Comparison of ENCODE assay signal across 35 cellular contexts in the genomic region with DNA sequence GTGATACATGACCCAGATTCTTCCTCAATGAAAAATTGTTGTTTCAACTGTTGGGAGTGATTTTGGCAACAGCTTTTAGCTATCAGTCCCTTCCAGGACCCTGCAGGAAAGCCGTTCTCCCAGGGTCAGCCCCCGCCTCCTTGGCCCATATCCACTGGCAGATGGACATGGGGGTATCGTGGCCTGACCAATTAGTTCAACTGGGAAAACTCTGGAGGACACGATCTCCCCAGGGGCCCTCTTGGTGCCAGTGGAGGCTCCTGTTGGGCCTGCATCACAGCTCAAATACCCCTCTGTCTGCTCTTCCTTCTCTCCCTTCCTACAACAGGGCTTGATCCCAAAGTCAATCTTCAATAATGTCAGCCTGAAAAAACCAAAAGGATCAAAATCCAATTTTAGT.
DNase-seq lines count a peak whose midpoint lies in the region; ATAC-seq and TF ChIP-seq lines count a peak whose summit lies in the region.
"Had no signal": no experiment of that assay in that cellular context is flagged by ENCODE, and none has a peak within 500 bp of the region (broad histone marks: within the 10 kb centered on the region; RNA-seq: fewer than 3 reads in every experiment).

No MANE protein-coding gene starts in this region.

- peaks cover 0 to 25% (median 16%) of the 10 kb centered on the region in 4 donors for H3K4me1 ChIP-seq in esophagus muscularis mucosa
- H3K4me1 ChIP-seq in sigmoid colon: peaks cover 0 to 11% (median 5%) of the 10 kb centered on the region in 4 donors
- H3K4me1 ChIP-seq: A549; BE2C; BLaER1; BLaER1 treated with 17β-estradiol and CSF1 and Interleukin-3, amounts not matched to agents 10 nM and 100 nM; Caco-2 had no signal

- DNase-seq in esophagus muscularis mucosa (ENCODE audit: extremely low spot score) (peak; percentile 77), osteocyte (ENCODE audit: extremely low spot score, unreplicated experiment) (peak; percentile 76), posterior vena cava (ENCODE audit: low spot score) (peak; percentile 28), sigmoid colon (peak; percentile 38), SK-N-DZ (ENCODE audit: low spot score) (no peak), HK-2 (ENCODE audit: unreplicated experiment) (no peak), NCI-H2171 (lab: John Stamatoyannopoulos, UW) (no peak)
- DNase-seq: 8988T; ACHN; AML-193; BE2C; C1 segment of cervical spinal cord; Caco-2; Calu3; CD4-positive, alpha-beta memory T cell; CD4-positive, alpha-beta T cell; CD4-positive, CD25-positive, alpha-beta regulatory T cell; CD8-positive, alpha-beta memory T cell; CD8-positive, alpha-beta T cell; COR-L47; DMS 273 treated with DMSO at 0.1 percent for 48 hours; DMS153; DMS53; DMS79; DMS79 treated with DMSO at 0.1 percent for 48 hours; DND-41; EL had no signal

- no peak overlapping the region for H3K27ac Mint-ChIP-seq in osteocyte (ENCODE audit: unreplicated experiment)
- H3K27ac Mint-ChIP-seq: B cell; CD14-positive monocyte; CD4-positive, alpha-beta memory T cell; CD4-positive, alpha-beta T cell; CD4-positive, CD25-positive, alpha-beta regulatory T cell; CD8-positive, alpha-beta memory T cell; CD8-positive, alpha-beta T cell had no signal

- TF ChIP-seq POLR2A in esophagus muscularis mucosa (IDR thresholded peaks at IDR 0.05; ENCODE audit: low read depth) (no peak), sigmoid colon (IDR thresholded peaks at IDR 0.05) (no peak)

- H3K36me3 ChIP-seq in esophagus muscularis mucosa (no peaks in the 10 kb centered on the region), sigmoid colon (no peaks in the 10 kb centered on the region)
- H3K36me3 ChIP-seq: BE2C; BLaER1; BLaER1 treated with 17β-estradiol and CSF1 and Interleukin-3, amounts not matched to agents 10 nM and 100 nM had no signal

- no peak for ATAC-seq in HG03045 (IDR thresholded peaks at IDR 0.05; ENCODE audit: unreplicated experiment)
- ATAC-seq: A549; CD8-positive, alpha-beta T cell had no signal

- TF ChIP-seq CTCF in esophagus muscularis mucosa (IDR thresholded peaks at IDR 0.05) (no peak), osteocyte (IDR thresholded peaks at IDR 0.05) (no peak), sigmoid colon (IDR thresholded peaks at IDR 0.05) (no peak)

- H3K36me3 Mint-ChIP-seq in osteocyte (ENCODE audit: unreplicated experiment): no peaks in the 10 kb centered on the region
- H3K36me3 Mint-ChIP-seq: CD14-positive monocyte; CD4-positive, alpha-beta memory T cell; CD4-positive, CD25-positive, alpha-beta regulatory T cell; CD8-positive, alpha-beta memory T cell; CD8-positive, alpha-beta T cell had no signal

- no peaks in the 10 kb centered on the region for H3K9me3 Mint-ChIP-seq in osteocyte (ENCODE audit: unreplicated experiment)
- H3K9me3 Mint-ChIP-seq: CD4-positive, alpha-beta memory T cell; CD4-positive, alpha-beta T cell; CD4-positive, CD25-positive, alpha-beta regulatory T cell; CD8-positive, alpha-beta memory T cell; CD8-positive, alpha-beta T cell had no signal

- peaks cover 8% of the 10 kb centered on the region for H3K27me3 Mint-ChIP-seq in osteocyte (ENCODE audit: unreplicated experiment)

- no peaks in the 10 kb centered on the region for H3K4me1 Mint-ChIP-seq in osteocyte (ENCODE audit: unreplicated experiment)
- H3K4me1 Mint-ChIP-seq: B cell; CD14-positive monocyte; CD4-positive, alpha-beta memory T cell; CD4-positive, CD25-positive, alpha-beta regulatory T cell; CD8-positive, alpha-beta memory T cell had no signal

- H3K27me3 ChIP-seq in esophagus muscularis mucosa (no peaks in the 10 kb centered on the region), sigmoid colon (no peaks in the 10 kb centered on the region)
- H3K27me3 ChIP-seq: BLaER1; BLaER1 treated with 17β-estradiol and CSF1 and Interleukin-3, amounts not matched to agents 10 nM and 100 nM had no signal

- H3K9me3 ChIP-seq in esophagus muscularis mucosa: no peaks in the 10 kb centered on the region
- H3K9me3 ChIP-seq in sigmoid colon: no peaks in the 10 kb centered on the region
- H3K9me3 ChIP-seq: A549; BE2C; BLaER1; BLaER1 treated with 17β-estradiol and CSF1 and Interleukin-3, amounts not matched to agents 10 nM and 100 nM; Caco-2 had no signal

- no peak overlapping the region for H3K4me3 ChIP-seq in esophagus muscularis mucosa
- H3K4me3 ChIP-seq in sigmoid colon: no peak overlapping the region
- H3K4me3 ChIP-seq: A549; BLaER1; BLaER1 treated with 17β-estradiol and CSF1 and Interleukin-3, amounts not matched to agents 10 nM and 100 nM had no signal

- no peak overlapping the region for H3K4me3 Mint-ChIP-seq in osteocyte (ENCODE audit: unreplicated experiment)
- H3K4me3 Mint-ChIP-seq: B cell; CD14-positive monocyte; CD4-positive, alpha-beta memory T cell; CD4-positive, alpha-beta T cell; CD4-positive, CD25-positive, alpha-beta regulatory T cell; CD8-positive, alpha-beta memory T cell; CD8-positive, alpha-beta T cell had no signal

- 52% methylated on average over 4 of the region's 4 CpGs for WGBS in esophagus muscularis mucosa
- 77 to 80% methylated on average over 4 of the region's 4 CpGs for WGBS in sigmoid colon, 2 donors

- intact Hi-C loops in esophagus muscularis mucosa (cut with DNase I): no loop called here
- intact Hi-C loops in posterior vena cava (cut with DNase I): no loop called here
- intact Hi-C loops in sigmoid colon (cut with DNase I): no loop called here

- TF ChIP-seq EP300 in esophagus muscularis mucosa (IDR thresholded peaks at IDR 0.05) (no peak), sigmoid colon (IDR thresholded peaks at IDR 0.05) (no peak)

- H3K27ac ChIP-seq in esophagus muscularis mucosa (replicated peaks in 1 of 4): no peak overlapping the region
- H3K27ac ChIP-seq in sigmoid colon: no peak overlapping the region
- H3K27ac ChIP-seq: 22Rv1; A549; BLaER1; BLaER1 treated with 17β-estradiol and CSF1 and Interleukin-3, amounts not matched to agents 10 nM and 100 nM; C4-2B had no signal

Comparison
In these comparisons a context has a peak if more than half of its experiments do, and no peak if none do; other contexts are left out.
1. DNase-seq: peak in esophagus muscularis mucosa (single experiment), osteocyte (single experiment), posterior vena cava (single experiment) and sigmoid colon (single experiment); none in SK-N-DZ (single experiment), HK-2 (single experiment) and NCI-H2171 (single experiment).